In genomic region chr2:112262876-112263275, GRCh38 we compare ENCODE assay signal across 1 cellular context.
TF ChIP-seq lines count a peak whose summit lies in the region.

No MANE protein-coding gene starts in this region.

TF ChIP-seq in K562, 482 proteins besides CTCF, POLR2A, EP300 and RAD21:
- TF ChIP-seq CHD4 (IDR thresholded peaks at IDR 0.05; ENCODE audit: insufficient read depth, insufficient replicate concordance, low read depth, low read length, poor library complexity, severe bottlenecking): no peak
- peak; percentile 74 for TF ChIP-seq RBM25 (IDR thresholded peaks at IDR 0.05; ENCODE audit: low read depth, low read length, severe bottlenecking)
